11 cellular contexts compared by ENCODE assay signal in genomic region chr22:45612940-45613339, GRCh38. TPM values are rescaled to one million over a fixed set of nuclear protein-coding genes. Genes with fewer than 3 reads are reported as not detected.
DNase-seq lines count a peak whose midpoint lies in the region; ATAC-seq, FAIRE-seq and TF ChIP-seq lines count a peak whose summit lies in the region.
"Had no signal": no experiment of that assay in that cellular context is flagged by ENCODE, and none has a peak within 500 bp of the region (broad histone marks: within the 10 kb centered on the region; RNA-seq: fewer than 3 reads in every experiment).

No MANE protein-coding gene starts in this region.

- DNase-seq in CD14-positive monocyte (ENCODE audit: low spot score) (no peak), T-cell (no peak), fibroblast of lung (ENCODE audit: low read depth in 2 of 2) (peak in 1 of 2 donors; percentile 46), osteocyte (ENCODE audit: extremely low spot score, unreplicated experiment) (no peak), dorsolateral prefrontal cortex (no peak), NCI-H1417 (lab: John Stamatoyannopoulos, UW) (no peak), GM12892 (ENCODE audit: insufficient read length) (no peak), NCI-H524 (lab: John Stamatoyannopoulos, UW) (no peak)
- DNase-seq: DMS79 treated with DMSO at 0.1 percent for 48 hours, NCI-H524 treated with DMSO at 0.1 percent for 48 hours had no signal

- intact Hi-C loops in CD14-positive monocyte (cut with micrococcal nuclease) (no loop called here), dorsolateral prefrontal cortex (cut with DNase I) (no loop called here)

- no peaks in the 10 kb centered on the region for H3K9me3 ChIP-seq in fibroblast of lung (ENCODE audit: control insufficient read depth, insufficient read depth, low read depth, low read length)
- H3K9me3 ChIP-seq: pancreas had no signal

- H3K9ac ChIP-seq in fibroblast of lung (ENCODE audit: insufficient read depth, low read length) = no peak overlapping the region

- H2AFZ ChIP-seq in fibroblast of lung (ENCODE audit: low read length) = peak overlapping the region; percentile 45

- peaks cover 3 to 5% (median 3%) of the 10 kb centered on the region in 3 donors for H3K27me3 Mint-ChIP-seq in CD14-positive monocyte (ENCODE audit: low read depth in 3 of 3)
- peaks cover 0 to 7% of the 10 kb centered on the region in 2 donors for H3K27me3 Mint-ChIP-seq in T-cell
- H3K27me3 Mint-ChIP-seq in osteocyte (ENCODE audit: unreplicated experiment) = no peaks in the 10 kb centered on the region

- H3K4me1 Mint-ChIP-seq in CD14-positive monocyte = peaks cover 21% of the 10 kb centered on the region
- H3K4me1 Mint-ChIP-seq in T-cell = peaks cover 6 to 19% (median 16%) of the 10 kb centered on the region in 3 donors
- peaks cover 29% of the 10 kb centered on the region for H3K4me1 Mint-ChIP-seq in osteocyte (ENCODE audit: unreplicated experiment)

- H3K36me3 Mint-ChIP-seq in CD14-positive monocyte (peaks cover 0 to 5% of the 10 kb centered on the region in 2 donors), T-cell (no peaks in the 10 kb centered on the region), osteocyte (ENCODE audit: unreplicated experiment) (no peaks in the 10 kb centered on the region)

- H3K27me3 ChIP-seq in fibroblast of lung (ENCODE audit: control insufficient read depth, insufficient read depth, low read length) = no peaks in the 10 kb centered on the region
- no peaks in the 10 kb centered on the region for H3K27me3 ChIP-seq in dorsolateral prefrontal cortex
- H3K27me3 ChIP-seq: pancreas had no signal

- peak overlapping the region; percentile 66 for H3K4me2 ChIP-seq in fibroblast of lung (ENCODE audit: extremely low read depth, insufficient read depth, low read length)

- CTCF ChIA-PET in T-cell (lab: Charles Lee) = no interaction called here

- H3K27ac ChIP-seq in fibroblast of lung (ENCODE audit: insufficient read depth, low read length) (peak overlapping the region; percentile 5), dorsolateral prefrontal cortex (peak overlapping the region in 2 of 59 donors; percentile 24 to 35)

- no peak for TF ChIP-seq POLR2A in GM12892 (IDR thresholded peaks at IDR 0.05; ENCODE audit: low read depth, low read length)

- TF ChIP-seq CTCF in CD14-positive monocyte (IDR thresholded peaks at IDR 0.05) = no peak
- no peak for TF ChIP-seq CTCF in fibroblast of lung (conservative IDR thresholded peaks at IDR 0.05 in 1 of 2, IDR thresholded peaks at IDR 0.05 in 1 of 2; ENCODE audit: low read depth in 1 of 2, low read length in 2 of 2)
- no peak for TF ChIP-seq CTCF in osteocyte (IDR thresholded peaks at IDR 0.05)
- TF ChIP-seq CTCF in dorsolateral prefrontal cortex (IDR thresholded peaks at IDR 0.05 in 54 of 56, conservative IDR thresholded peaks at IDR 0.05 in 2 of 56; ENCODE audit: low read depth in 1 of 56, partially characterized antibody in 56 of 56) = no peak

- no peaks in the 10 kb centered on the region for H3K36me3 ChIP-seq in fibroblast of lung (ENCODE audit: control insufficient read depth, insufficient read depth, low read length)
- H3K36me3 ChIP-seq: pancreas had no signal

- no peaks in the 10 kb centered on the region for H3K79me2 ChIP-seq in fibroblast of lung (ENCODE audit: control insufficient read depth, insufficient read depth, low read length)

- H3K27ac Mint-ChIP-seq in CD14-positive monocyte (peak overlapping the region in 5 of 7 donors; percentile 14 to 90 (median 49)), T-cell (peak overlapping the region; percentile 70 to 80), osteocyte (ENCODE audit: unreplicated experiment) (peak overlapping the region; percentile 97)

- POLR2A ChIA-PET in T-cell (lab: Charles Lee) = no interaction called here

- H3K9me3 Mint-ChIP-seq in CD14-positive monocyte (peaks cover 0 to 4% (median 0%) of the 10 kb centered on the region in 7 donors), T-cell (no peaks in the 10 kb centered on the region), osteocyte (ENCODE audit: unreplicated experiment) (no peaks in the 10 kb centered on the region)

- H3K4me3 Mint-ChIP-seq in CD14-positive monocyte (peak overlapping the region; percentile 77 to 86), T-cell (no peak overlapping the region), osteocyte (ENCODE audit: unreplicated experiment) (peak overlapping the region; percentile 42)

- no peak for FAIRE-seq in GM12892 (lab: Jason Lieb, UNC)
- FAIRE-seq: pancreas had no signal

- H4K20me1 ChIP-seq in fibroblast of lung (ENCODE audit: control insufficient read depth, extremely low read depth, insufficient read depth, low read length) = no peaks in the 10 kb centered on the region

- no peak for ATAC-seq in T-cell (replicated peaks in 1 of 4)

- no peaks in the 10 kb centered on the region for H3K4me1 ChIP-seq in fibroblast of lung (ENCODE audit: control insufficient read depth, extremely low read depth, insufficient read depth, low read length)
- H3K4me1 ChIP-seq: pancreas had no signal

- H3K4me3 ChIP-seq in fibroblast of lung (replicated peaks in 1 of 4; ENCODE audit: control extremely low read depth in 1 of 4, insufficient read depth in 1 of 4, low read depth in 3 of 4, low read length in 4 of 4) = no peak overlapping the region
- peak overlapping the region in 4 of 59 donors; percentile 2 to 31 (median 9) for H3K4me3 ChIP-seq in dorsolateral prefrontal cortex
- H3K4me3 ChIP-seq: pancreas had no signal

RNA-seq across cellular contexts. Expression of gene ATXN10, which starts 58.7 kb away (rescaled TPM):
- 100 to 1,000 TPM in 1 of 2 donors, 10 to 100 TPM in 1; 92.4 to 106 TPM for polyA plus RNA-seq in CD14-positive monocyte
- 10 to 100 TPM; 58.9 to 85.0 (median 69.6) TPM for total RNA-seq in T-cell
- 155 and 164 TPM in 2 replicates for total RNA-seq in fibroblast of lung
- polyA plus RNA-seq in fibroblast of lung = 331 and 350 TPM in 2 replicates
- polyA plus RNA-seq in fibroblast of lung (2012) = 161 and 192 TPM in 2 replicates
- polyA minus RNA-seq in fibroblast of lung (ENCODE audit: low replicate concordance) = 302 and 307 TPM in 2 replicates
- total RNA-seq in osteocyte = 147 and 164 TPM in 2 replicates
- total RNA-seq in dorsolateral prefrontal cortex = 100 to 1,000 TPM; 180 to 317 (median 244) TPM
- polyA plus RNA-seq in GM12892 (2012; ENCODE audit: missing spikeins) = 171 TPM

Comparison
In these comparisons a context has a peak if more than half of its experiments do, and no peak if none do; other contexts are left out.
1. H3K4me3 Mint-ChIP-seq: peak in CD14-positive monocyte (2 of 2) and osteocyte (single experiment); none in T-cell (0 of 3).
2. Peak in every context shown above with its lines, with median percentiles within 50 percentile points of each other: H3K27ac Mint-ChIP-seq.